ENCODE assay signal across 34 cellular contexts in genomic region chr2:227707390-227707789, GRCh38. TPM values are rescaled to one million over a fixed set of nuclear protein-coding genes. Genes with fewer than 3 reads are reported as not detected.
"Had no signal": no experiment of that assay in that cellular context is flagged by ENCODE, and none has a peak within 500 bp of the region (broad histone marks: within the 10 kb centered on the region; RNA-seq: fewer than 3 reads in every experiment).

No MANE protein-coding gene starts in this region.

- H3K9me3 ChIP-seq: suprapubic skin, testis, thoracic aorta, thyroid gland, tibial artery, tibial nerve, transverse colon, upper lobe of left lung, upper lobe of right lung, uterus, vagina had no signal

- H3K36me3 Mint-ChIP-seq: stimulated activated effector memory CD8-positive, alpha-beta T cell treated with anti-CD3 and anti-CD28 coated beads, Interleukin-12 subunit alpha, Interleukin-12 subunit beta, amount 100 ng/mL, for 72 hours; stimulated activated memory B cell treated with anti-CD40 and anti-IgM and Interleukin-4, amounts not matched to agents 10 μg/mL and 1 μg/mL and 100 μg/mL, for 72 hours; stimulated activated naive B cell treated with anti-CD40 and anti-IgM and Interleukin-4, amounts not matched to agents 10 μg/mL and 1 μg/mL and 100 μg/mL, for 72 hours had no signal

- H3K4me1 Mint-ChIP-seq: stimulated activated effector memory CD8-positive, alpha-beta T cell treated with anti-CD3 and anti-CD28 coated beads, Interleukin-12 subunit alpha, Interleukin-12 subunit beta, amount 100 ng/mL, for 72 hours; stimulated activated memory B cell treated with anti-CD40 and anti-IgM and Interleukin-4, amounts not matched to agents 10 μg/mL and 1 μg/mL and 100 μg/mL, for 72 hours; stimulated activated naive B cell treated with anti-CD40 and anti-IgM and Interleukin-4, amounts not matched to agents 10 μg/mL and 1 μg/mL and 100 μg/mL, for 72 hours; stimulated activated naive CD8-positive, alpha-beta T cell treated with anti-CD3 and anti-CD28 coated beads, Interleukin-15, amount 100 ng/mL, for 72 hours had no signal

- H3K9me3 Mint-ChIP-seq: stimulated activated effector memory CD8-positive, alpha-beta T cell treated with anti-CD3 and anti-CD28 coated beads, Interleukin-12 subunit alpha, Interleukin-12 subunit beta, amount 100 ng/mL, for 72 hours; stimulated activated memory B cell treated with anti-CD40 and anti-IgM and Interleukin-4, amounts not matched to agents 10 μg/mL and 1 μg/mL and 100 μg/mL, for 72 hours; stimulated activated naive B cell treated with anti-CD40 and anti-IgM and Interleukin-4, amounts not matched to agents 10 μg/mL and 1 μg/mL and 100 μg/mL, for 72 hours; stimulated activated naive CD8-positive, alpha-beta T cell treated with anti-CD3 and anti-CD28 coated beads, Interleukin-15, amount 100 ng/mL, for 72 hours; stimulated activated naive CD8-positive, alpha-beta T cell treated with anti-CD3 and anti-CD28 coated beads, Interleukin-15, Interleukin-2, amounts not matched to agents 100 ng/mL and 50 ng/mL, for 24 hours; type B pancreatic cell had no signal

- H3K4me3 ChIP-seq: stomach, suprapubic skin, testis, thoracic aorta, thyroid gland, tibial artery, tibial nerve, transverse colon, upper lobe of left lung, upper lobe of right lung, uterus, vagina had no signal

- H3K27me3 Mint-ChIP-seq: stimulated activated memory B cell treated with anti-CD40 and anti-IgM and Interleukin-4, amounts not matched to agents 10 μg/mL and 1 μg/mL and 100 μg/mL, for 72 hours; type B pancreatic cell had no signal

- DNase-seq: stimulated activated CD4-positive, alpha-beta T cell treated with anti-CD3 and anti-CD28 coated beads, Interleukin-2, amount 100 ng/mL, for 24 hours; stimulated activated CD4-positive, alpha-beta T cell treated with anti-CD3 and anti-CD28 coated beads, Interleukin-4, amount 100 ng/mL, for 1 hour; stimulated activated CD4-positive, alpha-beta T cell treated with anti-CD3 and anti-CD28 coated beads, Interleukin-4, amount 100 ng/mL, for 24 hours; stimulated activated CD4-positive, alpha-beta T cell treated with anti-CD3 and anti-CD28 coated beads, Interleukin-4, amount 100 ng/mL, for 4 hours; stimulated activated CD8-positive, alpha-beta memory T cell treated with anti-CD3 and anti-CD28 coated beads, Interleukin-4, amount 100 ng/mL, for 48 hours; stimulated activated naive B cell treated with anti-CD40 and anti-IgM and Interleukin-4, amounts not matched to agents 10 μg/mL and 1 μg/mL and 100 μg/mL, for 72 hours; stimulated activated naive CD4-positive, alpha-beta T cell; stimulated activated naive CD4-positive, alpha-beta T cell treated with Interleukin-2 at 50 U/mL for 16 hours; stimulated activated naive CD8-positive, alpha-beta T cell treated with anti-CD3 and anti-CD28 coated beads, Interleukin-15, amount 100 ng/mL, for 72 hours; stimulated activated naive CD8-positive, alpha-beta T cell treated with anti-CD3 and anti-CD28 coated beads, Interleukin-15, Interleukin-2, amounts not matched to agents 100 U/mL and 50 U/mL, for 24 hours; stomach; substantia nigra; testis; thyroid gland; tibial artery; trophoblast cell; upper lobe of right lung; uterus had no signal

- H3K4me1 ChIP-seq: testis, thyroid gland, tibial artery, tibial nerve, uterus, vagina had no signal

- H3K27me3 ChIP-seq: stomach, suprapubic skin, testis, thyroid gland, tibial artery, tibial nerve, transverse colon, upper lobe of left lung, upper lobe of right lung, uterus, vagina had no signal

- H3K36me3 ChIP-seq: stomach, suprapubic skin, thoracic aorta, thyroid gland, tibial artery, tibial nerve, transverse colon, upper lobe of left lung, upper lobe of right lung, uterus, vagina had no signal

- H3K27ac ChIP-seq: stomach, suprapubic skin, testis, thoracic aorta, thyroid gland, tibial artery, tibial nerve, upper lobe of left lung, upper lobe of right lung, uterus, vagina had no signal

- H3K4me3 Mint-ChIP-seq: stimulated activated effector memory CD8-positive, alpha-beta T cell treated with anti-CD3 and anti-CD28 coated beads, Interleukin-12 subunit alpha, Interleukin-12 subunit beta, amount 100 ng/mL, for 72 hours; stimulated activated memory B cell treated with anti-CD40 and anti-IgM and Interleukin-4, amounts not matched to agents 10 μg/mL and 1 μg/mL and 100 μg/mL, for 72 hours; stimulated activated naive B cell treated with anti-CD40 and anti-IgM and Interleukin-4, amounts not matched to agents 10 μg/mL and 1 μg/mL and 100 μg/mL, for 72 hours; stimulated activated naive CD8-positive, alpha-beta T cell treated with anti-CD3 and anti-CD28 coated beads, Interleukin-15, amount 100 ng/mL, for 72 hours; stimulated activated naive CD8-positive, alpha-beta T cell treated with anti-CD3 and anti-CD28 coated beads, Interleukin-15, Interleukin-2, amounts not matched to agents 100 ng/mL and 50 ng/mL, for 24 hours; type B pancreatic cell had no signal

- ATAC-seq: stimulated activated effector memory CD8-positive, alpha-beta T cell treated with anti-CD3 and anti-CD28 coated beads, Interleukin-12 subunit alpha, Interleukin-12 subunit beta, amount 100 ng/mL, for 72 hours; stimulated activated naive CD8-positive, alpha-beta T cell treated with anti-CD3 and anti-CD28 coated beads, Interleukin-15, Interleukin-2, amounts not matched to agents 100 U/mL and 50 U/mL, for 24 hours; upper lobe of right lung had no signal

- FAIRE-seq: urothelium cell line had no signal

- H3K27ac Mint-ChIP-seq: stimulated activated effector memory CD8-positive, alpha-beta T cell treated with anti-CD3 and anti-CD28 coated beads, Interleukin-12 subunit alpha, Interleukin-12 subunit beta, amount 100 ng/mL, for 72 hours; stimulated activated memory B cell treated with anti-CD40 and anti-IgM and Interleukin-4, amounts not matched to agents 10 μg/mL and 1 μg/mL and 100 μg/mL, for 72 hours; stimulated activated naive B cell treated with anti-CD40 and anti-IgM and Interleukin-4, amounts not matched to agents 10 μg/mL and 1 μg/mL and 100 μg/mL, for 72 hours; stimulated activated naive CD8-positive, alpha-beta T cell treated with anti-CD3 and anti-CD28 coated beads, Interleukin-15, amount 100 ng/mL, for 72 hours; stimulated activated naive CD8-positive, alpha-beta T cell treated with anti-CD3 and anti-CD28 coated beads, Interleukin-15, Interleukin-2, amounts not matched to agents 100 ng/mL and 50 ng/mL, for 24 hours had no signal

RNA-seq across cellular contexts. Expression of gene SCYGR6, which starts 17.2 kb away (rescaled TPM):
- total RNA-seq: stomach, subcutaneous adipose tissue, suprapubic skin, temporal lobe, testis, thoracic aorta, thyroid gland, tibial nerve, transverse colon, upper lobe of left lung, upper lobe of right lung, ureter, urinary bladder, uterus, vagina had no signal
- polyA plus RNA-seq: stomach, thymus, urinary bladder had no signal

RNA-seq across cellular contexts. Expression of gene SCYGR7, which starts 20.7 kb away (rescaled TPM):
- total RNA-seq: stomach, subcutaneous adipose tissue, suprapubic skin, temporal lobe, testis, thoracic aorta, thyroid gland, tibial nerve, transverse colon, upper lobe of left lung, upper lobe of right lung, ureter, urinary bladder, uterus, vagina had no signal
- polyA plus RNA-seq: stomach, thymus, urinary bladder had no signal

RNA-seq across cellular contexts. Expression of gene SCYGR8, which starts 38.3 kb away (rescaled TPM):
- total RNA-seq: stomach, subcutaneous adipose tissue, temporal lobe, testis, thoracic aorta, thyroid gland, tibial nerve, transverse colon, upper lobe of left lung, upper lobe of right lung, ureter, urinary bladder, uterus, vagina had no signal
- polyA plus RNA-seq: stomach, thymus, urinary bladder had no signal

RNA-seq across cellular contexts. Expression of gene SCYGR5, which starts 40.8 kb away (rescaled TPM):
- total RNA-seq: stomach, subcutaneous adipose tissue, suprapubic skin, temporal lobe, testis, thoracic aorta, thyroid gland, tibial nerve, transverse colon, upper lobe of left lung, upper lobe of right lung, ureter, urinary bladder, uterus, vagina had no signal
- polyA plus RNA-seq: stomach, thymus, urinary bladder had no signal
